Comparison of ENCODE assay signal across 1 cellular context in genomic region chr11:124758355-124759267, GRCh38.
TF ChIP-seq lines count a peak whose summit lies in the region.

No MANE protein-coding gene starts in this region.

TF ChIP-seq in HepG2, 621 proteins besides CTCF, POLR2A, EP300 and RAD21 (continued from another document and continues in another):
- TF ChIP-seq ZNF503 (CRISPR knock-in tag; IDR thresholded peaks at IDR 0.05): 0 out of 2 replicates have a peak, but pooled peaks have one; percentile 23
- TF ChIP-seq ZNF136 (CRISPR knock-in tag; IDR thresholded peaks at IDR 0.05; ENCODE audit: low read depth): no peak
- peak; percentile 31 for TF ChIP-seq ZNF407 (CRISPR knock-in tag; IDR thresholded peaks at IDR 0.05; ENCODE audit: not compliant biosample characterization)
- TF ChIP-seq ZHX1 (CRISPR knock-in tag; IDR thresholded peaks at IDR 0.05; ENCODE audit: low read depth): no peak
- 0 out of 2 replicates have a peak, but pooled peaks have one; percentile 12 for TF ChIP-seq KLF6 (CRISPR knock-in tag; IDR thresholded peaks at IDR 0.05)
- no peak for TF ChIP-seq ZNF234 (CRISPR knock-in tag; conservative IDR thresholded peaks at IDR 0.05)
- no peak for TF ChIP-seq MAZ (IDR thresholded peaks at IDR 0.05; ENCODE audit: borderline replicate concordance, low read depth, low read length)
- peak; percentile 36 for TF ChIP-seq MAZ (CRISPR knock-in tag; IDR thresholded peaks at IDR 0.05; ENCODE audit: low read depth)
- no peak for TF ChIP-seq TBL1XR1 (IDR thresholded peaks at IDR 0.05; ENCODE audit: borderline replicate concordance, low read length, partially characterized antibody)
- no peak; the same call in none of the 2 replicates for TF ChIP-seq POGZ (CRISPR knock-in tag; IDR thresholded peaks at IDR 0.05)
- no peak for TF ChIP-seq ZBTB10 (CRISPR knock-in tag; IDR thresholded peaks at IDR 0.05; ENCODE audit: borderline replicate concordance)
- peak; percentile 45; the same call in 1 of the 2 replicates for TF ChIP-seq CEBPG (CRISPR knock-in tag; IDR thresholded peaks at IDR 0.05)
- TF ChIP-seq ZNF451 (CRISPR knock-in tag; IDR thresholded peaks at IDR 0.05): no peak
- 0 out of 2 replicates have a peak, but pooled peaks have one; percentile 19 for TF ChIP-seq ZFY (CRISPR knock-in tag; IDR thresholded peaks at IDR 0.05)
- TF ChIP-seq NFKBIZ (CRISPR knock-in tag; IDR thresholded peaks at IDR 0.05): no peak
- peak; percentile 40; the same call in 1 of the 2 replicates for TF ChIP-seq ZNF839 (CRISPR knock-in tag; IDR thresholded peaks at IDR 0.05; ENCODE audit: borderline replicate concordance)
- peak; percentile 78 for TF ChIP-seq HNRNPLL (IDR thresholded peaks at IDR 0.05; ENCODE audit: low read depth, low read length, poor library complexity, severe bottlenecking)
- 0 out of 2 replicates have a peak, but pooled peaks have one; percentile 9 for TF ChIP-seq TCF7 (IDR thresholded peaks at IDR 0.05; ENCODE audit: low read depth)
- TF ChIP-seq ZNF644 (CRISPR knock-in tag; IDR thresholded peaks at IDR 0.05; ENCODE audit: low read depth): 0 out of 2 replicates have a peak, but pooled peaks have one; percentile 31
- TF ChIP-seq E2F2 (CRISPR knock-in tag; IDR thresholded peaks at IDR 0.05; ENCODE audit: borderline replicate concordance): no peak
- TF ChIP-seq STAT6 (CRISPR knock-in tag; IDR thresholded peaks at IDR 0.05; ENCODE audit: borderline replicate concordance): no peak
- no peak for TF ChIP-seq CEBPZ (IDR thresholded peaks at IDR 0.05; ENCODE audit: low read length)
- no peak for TF ChIP-seq ZXDC (CRISPR knock-in tag; IDR thresholded peaks at IDR 0.05)
- peak; percentile 51; the same call in 1 of the 2 replicates for TF ChIP-seq ZNF788 (CRISPR knock-in tag; IDR thresholded peaks at IDR 0.05; ENCODE audit: borderline replicate concordance)
